20 cellular contexts compared by ENCODE assay signal in genomic region chr5:155211764-155212163, GRCh38.
"Had no signal": no experiment of that assay in that cellular context is flagged by ENCODE, and none has a peak within 500 bp of the region (broad histone marks: within the 10 kb centered on the region; RNA-seq: fewer than 3 reads in every experiment).

No MANE protein-coding gene starts in this region.

- H3K4me1 Mint-ChIP-seq: naive thymus-derived CD4-positive, alpha-beta T cell; nephron progenitor cell had no signal

- H3K27ac ChIP-seq: epithelial cell of prostate, esophagus muscularis mucosa, gastrocnemius medialis, heart right ventricle, parathyroid adenoma, prostate gland, right lobe of liver, stomach, thoracic aorta, transverse colon had no signal

- H3K9me3 ChIP-seq: gastrocnemius medialis, prostate gland, right lobe of liver, thoracic aorta, transverse colon had no signal

- H3K27me3 Mint-ChIP-seq: effector memory CD8-positive, alpha-beta T cell had no signal

- H3K27ac Mint-ChIP-seq: effector memory CD8-positive, alpha-beta T cell; naive thymus-derived CD4-positive, alpha-beta T cell; nephron progenitor cell had no signal

- H3K36me3 Mint-ChIP-seq: naive thymus-derived CD4-positive, alpha-beta T cell had no signal

- H3K4me3 ChIP-seq: esophagus muscularis mucosa, gastrocnemius medialis, heart right ventricle, prostate gland, right lobe of liver, stomach, thoracic aorta, transverse colon had no signal

- H3K4me3 Mint-ChIP-seq: effector memory CD8-positive, alpha-beta T cell; naive thymus-derived CD4-positive, alpha-beta T cell; nephron progenitor cell had no signal

- H3K36me3 ChIP-seq: esophagus muscularis mucosa, gastrocnemius medialis, heart right ventricle, prostate gland, right lobe of liver, stomach, thoracic aorta, transverse colon had no signal

- DNase-seq: effector memory CD8-positive, alpha-beta T cell; gastrocnemius medialis; heart right ventricle; hypothalamus; islet precursor cell; mammary epithelial cell; naive thymus-derived CD4-positive, alpha-beta T cell; nephron progenitor cell; right lobe of liver; stimulated activated CD4-positive, alpha-beta T cell treated with anti-CD3 and anti-CD28 coated beads, Interleukin-4, amount 100 ng/mL, for 24 hours; stimulated activated naive CD4-positive, alpha-beta T cell; stomach; substantia nigra; transverse colon had no signal

- H3K27me3 ChIP-seq: esophagus muscularis mucosa, gastrocnemius medialis, heart right ventricle, right lobe of liver, stomach, transverse colon had no signal

- H3K4me1 ChIP-seq: esophagus muscularis mucosa, gastrocnemius medialis, heart right ventricle, parathyroid adenoma, prostate gland, right lobe of liver, stomach, transverse colon had no signal

- ATAC-seq: effector memory CD8-positive, alpha-beta T cell; gastrocnemius medialis; heart right ventricle; left lobe of liver; naive thymus-derived CD4-positive, alpha-beta T cell; right lobe of liver had no signal

- H3K9ac ChIP-seq: parathyroid adenoma had no signal
